Comparison of ENCODE assay signal across 8 cellular contexts in the genomic region with DNA sequence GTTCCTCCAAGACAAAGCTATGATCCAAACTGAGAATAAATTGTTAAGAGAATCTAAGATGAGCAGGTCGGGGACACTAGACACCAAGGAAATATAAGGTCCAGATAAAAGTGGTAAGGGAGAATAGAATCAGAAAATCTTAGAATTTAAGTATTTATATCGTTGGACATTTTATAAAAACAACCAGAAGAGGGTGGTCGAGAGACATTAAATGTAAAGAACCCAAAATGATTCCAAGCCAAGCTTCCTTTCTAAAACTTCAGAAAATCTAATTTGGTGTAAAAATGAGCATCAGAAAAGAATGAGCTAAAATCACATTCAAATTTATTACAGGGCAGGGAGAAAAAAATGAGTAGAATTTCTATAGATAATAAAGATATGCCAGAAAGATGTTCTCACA.
A peak's percentile ranks its signal among the peaks of the same experiment; 100 is the strongest.
DNase-seq lines count a peak whose midpoint lies in the region; ATAC-seq and TF ChIP-seq lines count a peak whose summit lies in the region.

No MANE protein-coding gene starts in this region.

- no peak for TF ChIP-seq POLR2A in vagina (IDR thresholded peaks at IDR 0.05)

- no peak overlapping the region for H3K27ac ChIP-seq in neutrophil
- H3K27ac ChIP-seq in ascending aorta: no peak overlapping the region
- no peak overlapping the region for H3K27ac ChIP-seq in vagina

- H3K4me3 ChIP-seq in neutrophil (ENCODE audit: low read depth in 1 of 2, low read length in 1 of 2): no peak overlapping the region
- no peak overlapping the region for H3K4me3 ChIP-seq in ascending aorta
- no peak overlapping the region for H3K4me3 ChIP-seq in vagina

- no peaks in the 10 kb centered on the region for H3K9me3 ChIP-seq in neutrophil
- no peaks in the 10 kb centered on the region for H3K9me3 ChIP-seq in ascending aorta
- H3K9me3 ChIP-seq in vagina: no peaks in the 10 kb centered on the region

- no peaks in the 10 kb centered on the region for H3K27me3 ChIP-seq in neutrophil
- H3K27me3 ChIP-seq in ascending aorta: no peaks in the 10 kb centered on the region
- no peaks in the 10 kb centered on the region for H3K27me3 ChIP-seq in vagina

- no peaks in the 10 kb centered on the region for H3K9me3 Mint-ChIP-seq in chondrocyte (ENCODE audit: low read depth)
- no peaks in the 10 kb centered on the region for H3K9me3 Mint-ChIP-seq in T-helper 2 cell treated with Interferon-gamma antibody and Interleukin-4, amounts not matched to agents 5 μg/mL and 100 μg/mL, for 36 hours

- no peaks in the 10 kb centered on the region for H3K27me3 Mint-ChIP-seq in chondrocyte (ENCODE audit: low read depth)
- H3K27me3 Mint-ChIP-seq in T-helper 2 cell treated with Interferon-gamma antibody and Interleukin-4, amounts not matched to agents 5 μg/mL and 100 μg/mL, for 36 hours (ENCODE audit: low read depth): no peaks in the 10 kb centered on the region

- no peak for ATAC-seq in GM21526 (IDR thresholded peaks at IDR 0.05; ENCODE audit: low FRiP score, unreplicated experiment)

- H3K36me3 ChIP-seq in neutrophil (no peaks in the 10 kb centered on the region), ascending aorta (no peaks in the 10 kb centered on the region), vagina (no peaks in the 10 kb centered on the region)

- DNase-seq in GM10266 (ENCODE audit: extremely low spot score) (no peak), NCI-H446 (lab: John Stamatoyannopoulos, UW) (peak; percentile 74 to 76), chondrocyte (ENCODE audit: low spot score) (no peak), ascending aorta (ENCODE audit: low spot score in 2 of 2) (no peak), vagina (ENCODE audit: extremely low spot score in 2 of 2) (no peak)
- no peak for DNase-seq in T-helper 2 cell treated with Interferon-gamma antibody and Interleukin-4, amounts not matched to agents 5 μg/mL and 100 μg/mL, for 36 hours (ENCODE audit: low spot score)

- no peak overlapping the region for H3K27ac Mint-ChIP-seq in chondrocyte (ENCODE audit: unreplicated experiment)
- no peak overlapping the region for H3K27ac Mint-ChIP-seq in T-helper 2 cell treated with Interferon-gamma antibody and Interleukin-4, amounts not matched to agents 5 μg/mL and 100 μg/mL, for 36 hours

- TF ChIP-seq CTCF in GM10266 (IDR thresholded peaks at IDR 0.05; ENCODE audit: control insufficient read depth, insufficient read depth, low read depth, missing control alignments): peak; percentile 5
- TF ChIP-seq CTCF in chondrocyte (IDR thresholded peaks at IDR 0.05): peak; percentile 87
- peak; percentile 26 for TF ChIP-seq CTCF in neutrophil (IDR thresholded peaks at IDR 0.05)
- TF ChIP-seq CTCF in ascending aorta (IDR thresholded peaks at IDR 0.05): peak in 1 of 3 experiments; percentile 28
- TF ChIP-seq CTCF in vagina (IDR thresholded peaks at IDR 0.05): peak in 1 of 3 experiments; percentile 29

- H3K4me3 Mint-ChIP-seq in chondrocyte (ENCODE audit: unreplicated experiment): no peak overlapping the region
- H3K4me3 Mint-ChIP-seq in T-helper 2 cell treated with Interferon-gamma antibody and Interleukin-4, amounts not matched to agents 5 μg/mL and 100 μg/mL, for 36 hours: no peak overlapping the region

- intact Hi-C loops in ascending aorta (cut with DNase I): loop anchor here (2.0 to 5.0 kb wide), 2 partner anchors 156 to 320 kb away; no protein-coding TSS in a partner anchor
- intact Hi-C loops in vagina (cut with DNase I): loop anchor here (5.0 kb wide), 1 partner anchor 161 kb away; no protein-coding TSS in a partner anchor

- H3K4me1 ChIP-seq in neutrophil (ENCODE audit: control insufficient read depth in 1 of 2, insufficient read depth in 1 of 2, low read depth in 1 of 2, low read length in 1 of 2) (peaks cover 5 to 13% of the 10 kb centered on the region in 2 experiments), ascending aorta (no peaks in the 10 kb centered on the region), vagina (no peaks in the 10 kb centered on the region)

- no peaks in the 10 kb centered on the region for H3K36me3 Mint-ChIP-seq in chondrocyte (ENCODE audit: low read depth)
- no peaks in the 10 kb centered on the region for H3K36me3 Mint-ChIP-seq in T-helper 2 cell treated with Interferon-gamma antibody and Interleukin-4, amounts not matched to agents 5 μg/mL and 100 μg/mL, for 36 hours (ENCODE audit: low read depth)

- peaks cover 7% of the 10 kb centered on the region for H3K4me1 Mint-ChIP-seq in chondrocyte (ENCODE audit: low read depth)
- H3K4me1 Mint-ChIP-seq in T-helper 2 cell treated with Interferon-gamma antibody and Interleukin-4, amounts not matched to agents 5 μg/mL and 100 μg/mL, for 36 hours (ENCODE audit: low read depth): no peaks in the 10 kb centered on the region

Comparison
In these comparisons a context has a peak if more than half of its experiments do, and no peak if none do; other contexts are left out.
1. DNase-seq: peak in NCI-H446 (2 of 2); none in GM10266 (single experiment), chondrocyte (single experiment), ascending aorta (0 of 2), T-helper 2 cell treated with Interferon-gamma antibody and Interleukin-4, amounts not matched to agents 5 μg/mL and 100 μg/mL, for 36 hours (single experiment) and vagina (0 of 2).